8 cellular contexts compared by ENCODE assay signal in the genomic region with DNA sequence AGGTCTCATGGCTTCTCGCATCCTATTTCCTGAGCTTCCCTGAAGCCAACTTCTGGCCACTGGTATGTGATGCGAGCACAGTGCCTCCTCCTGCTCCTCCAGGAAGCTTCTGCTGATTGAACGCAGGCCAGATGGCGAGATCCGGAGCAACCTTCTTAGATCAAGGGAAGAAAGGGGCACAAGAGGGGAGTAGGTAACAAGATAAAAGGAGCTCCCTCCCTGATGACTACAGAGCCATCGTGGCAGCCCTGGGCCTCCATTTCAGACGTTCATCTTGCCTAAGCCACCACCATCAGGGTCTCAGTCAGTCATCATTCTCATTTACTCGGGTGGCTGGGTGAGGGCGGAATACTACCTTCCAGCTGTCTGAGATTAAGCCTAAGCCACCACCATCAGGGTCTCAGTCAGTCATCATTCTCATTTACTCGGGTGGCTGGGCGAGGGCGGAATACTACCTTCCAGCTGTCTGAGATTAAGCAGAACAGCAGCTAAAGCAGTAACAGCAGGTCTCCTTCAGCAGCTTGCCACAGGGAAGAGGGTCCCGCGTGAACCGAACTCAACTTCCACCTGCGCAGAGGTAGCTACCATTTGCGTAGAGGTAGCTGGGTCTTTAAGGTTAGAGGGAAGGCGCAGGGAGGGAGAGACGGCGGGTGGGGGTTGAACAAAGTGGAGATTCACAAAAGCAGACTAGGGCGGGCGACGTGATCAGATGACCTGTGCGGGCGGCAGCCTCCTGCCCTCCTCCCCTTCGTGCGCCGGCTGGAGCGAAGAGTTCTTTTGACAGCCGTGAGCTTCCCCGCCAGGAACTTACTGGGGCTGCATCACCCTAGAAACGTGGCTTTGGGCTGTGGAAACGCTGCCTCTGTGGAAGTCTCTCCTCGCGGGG. TPM values are rescaled to one million over a fixed set of nuclear protein-coding genes. Genes with fewer than 3 reads are reported as not detected.
A peak's percentile ranks its signal among the peaks of the same experiment; 100 is the strongest.
DNase-seq lines count a peak whose midpoint lies in the region; ATAC-seq, FAIRE-seq and TF ChIP-seq lines count a peak whose summit lies in the region.

No MANE protein-coding gene starts in this region.

- H3K4me3 ChIP-seq in WI38 (ENCODE audit: low read depth, low read length) (peak overlapping the region; percentile 81), bronchial epithelial cell (ENCODE audit: low read depth, low read length) (peak overlapping the region; percentile 46), kidney (ENCODE audit: low read length in 2 of 2) (peak overlapping the region; percentile 67 to 91)

- DNase-seq in Daoy (ENCODE audit: low read depth): peak; percentile 54
- DNase-seq in bronchial epithelial cell (ENCODE audit: low read depth): no peak
- DNase-seq in kidney: peak; percentile 92
- peak; percentile 69 to 72 for DNase-seq in stimulated activated CD4-positive, alpha-beta T cell treated with anti-CD3 and anti-CD28 coated beads, Interleukin-2, amount 100 ng/mL, for 24 hours
- no peak for DNase-seq in OCI-M2 (lab: John Stamatoyannopoulos, UW; ENCODE audit: unreplicated experiment)

- intact Hi-C loops in kidney (cut with DNase I): no loop called here

- no peak for FAIRE-seq in bronchial epithelial cell (lab: Jason Lieb, UNC)
- FAIRE-seq in kidney (lab: Jason Lieb, UNC): no peak

- no peaks in the 10 kb centered on the region for H3K27me3 ChIP-seq in bronchial epithelial cell (ENCODE audit: control insufficient read depth, insufficient read depth, low read length)

- H3K36me3 ChIP-seq in KOPT-K1 (ENCODE audit: insufficient read depth, low read length): peaks cover 29% of the 10 kb centered on the region
- no peaks in the 10 kb centered on the region for H3K36me3 ChIP-seq in bronchial epithelial cell (ENCODE audit: control insufficient read depth, insufficient read depth, low read length)
- H3K36me3 ChIP-seq in kidney (ENCODE audit: control insufficient read depth in 1 of 2, insufficient read depth in 2 of 2, low read length in 2 of 2): peaks cover 7 to 15% of the 10 kb centered on the region in 2 donors

- ATAC-seq in GM21528 (IDR thresholded peaks at IDR 0.05; ENCODE audit: low FRiP score, unreplicated experiment): peak; percentile 59

- H3K9me3 ChIP-seq in KOPT-K1 (ENCODE audit: insufficient read depth, low read length, poor library complexity, severe bottlenecking) (peaks cover 17% of the 10 kb centered on the region), kidney (ENCODE audit: control insufficient read depth in 1 of 2, low read length in 2 of 2) (peaks cover 0 to 2% of the 10 kb centered on the region in 2 donors)

- H3K4me1 ChIP-seq in kidney (ENCODE audit: control insufficient read depth in 1 of 2, insufficient read depth in 1 of 2, low read depth in 1 of 2, low read length in 2 of 2): peaks cover 10 to 15% of the 10 kb centered on the region in 2 donors

- H3K27ac ChIP-seq in KOPT-K1 (ENCODE audit: low read depth, low read length, poor library complexity, severe bottlenecking) (peak overlapping the region; percentile 89), kidney (ENCODE audit: low read depth in 2 of 2, low read length in 2 of 2) (peak overlapping the region; percentile 97)

- TF ChIP-seq CTCF in WI38 (IDR thresholded peaks at IDR 0.05; ENCODE audit: low read depth, low read length) (no peak), bronchial epithelial cell (IDR thresholded peaks at IDR 0.05; ENCODE audit: insufficient read depth, low read length, severe bottlenecking) (no peak), kidney (IDR thresholded peaks at IDR 0.05; ENCODE audit: borderline replicate concordance, extremely low read depth, insufficient read depth) (no peak)

- H3K9ac ChIP-seq in kidney (ENCODE audit: low read length in 2 of 2): peak overlapping the region; percentile 76 to 78

RNA-seq across cellular contexts. Expression of gene MGAT1, which starts 27.9 kb away (rescaled TPM):
- total RNA-seq in Daoy (2014; rRNA removed; shearing (Covaris generic)): 58.7 and 62.9 TPM in 2 replicates
- total RNA-seq in bronchial epithelial cell (62.1 and 78.2 TPM in 2 replicates), kidney (132 TPM)
- polyA plus RNA-seq in kidney (ENCODE audit: insufficient read depth, low read depth, low replicate concordance): 73.3 TPM

RNA-seq across cellular contexts. Expression of gene ZFP62, which starts 30.6 kb away (rescaled TPM):
- 17.1 and 18.2 TPM in 2 replicates for total RNA-seq in Daoy (2014; rRNA removed; shearing (Covaris generic))
- 21.3 and 21.4 TPM in 2 replicates for total RNA-seq in bronchial epithelial cell
- 30.7 TPM for total RNA-seq in kidney
- polyA plus RNA-seq in kidney (ENCODE audit: insufficient read depth, low read depth, low replicate concordance): 16.2 TPM

Comparison
In these comparisons a context has a peak if more than half of its experiments do, and no peak if none do; other contexts are left out.
1. DNase-seq: peak in Daoy (single experiment), kidney (single experiment) and stimulated activated CD4-positive, alpha-beta T cell treated with anti-CD3 and anti-CD28 coated beads, Interleukin-2, amount 100 ng/mL, for 24 hours (2 of 2); none in bronchial epithelial cell (single experiment) and OCI-M2 (single experiment).
2. Peak in every context shown above with its lines, with median percentiles within 50 percentile points of each other: H3K4me3 ChIP-seq.